Comparison of ENCODE assay signal across 25 cellular contexts in genomic region chrX:31934842-31935241, GRCh38.
"Had no signal": no experiment of that assay in that cellular context is flagged by ENCODE, and none has a peak within 500 bp of the region (broad histone marks: within the 10 kb centered on the region; RNA-seq: fewer than 3 reads in every experiment).

No MANE protein-coding gene starts in this region.

- FAIRE-seq: colon, frontal cortex, keratinocyte had no signal

- H3K9me3 ChIP-seq: left ventricle myocardium inferior, lower lobe of right lung, neutrophil, pancreas, right atrium auricular region, sigmoid colon, spleen, thyroid gland, vagina had no signal

- ATAC-seq: left cardiac atrium; lower lobe of right lung; natural killer cell treated with Interleukin-12 subunit alpha and Interleukin-12 subunit beta and Interleukin-15 and Interleukin-18, amount 100 ng/mL, for 72 hours; pancreas; stimulated activated naive CD8-positive, alpha-beta T cell treated with anti-CD3 and anti-CD28 coated beads, Interleukin-15, amount 100 ng/mL, for 72 hours had no signal

- H3K27ac ChIP-seq: dorsolateral prefrontal cortex, left ventricle myocardium inferior, lower lobe of right lung, neutrophil, pancreas, right atrium auricular region, sigmoid colon, skin epidermis, spleen, thyroid gland, vagina had no signal

- H3K27me3 ChIP-seq: neutrophil, right atrium auricular region, sigmoid colon, spleen, thyroid gland, vagina had no signal

- H3K4me1 ChIP-seq: left ventricle myocardium inferior, lower lobe of right lung, pancreas, right atrium auricular region, sigmoid colon, spleen, thyroid gland, vagina had no signal

- H3K36me3 ChIP-seq: left ventricle myocardium inferior, lower lobe of right lung, neutrophil, pancreas, right atrium auricular region, sigmoid colon, spleen, thyroid gland, vagina had no signal

- H3K4me3 ChIP-seq: dorsolateral prefrontal cortex, left ventricle myocardium inferior, lower lobe of right lung, pancreas, right atrium auricular region, sigmoid colon, skin epidermis, spleen, thyroid gland, vagina had no signal

- DNase-seq: dorsolateral prefrontal cortex; effector CD4-positive, alpha-beta T cell; hypothalamus; immature natural killer cell; left cardiac atrium; left ventricle myocardium inferior; lower lobe of right lung; naive B cell; pancreas; sigmoid colon; spleen; stimulated activated CD4-positive, alpha-beta T cell treated with anti-CD3 and anti-CD28 coated beads, Interleukin-4, amount 100 ng/mL, for 1 hour; stimulated activated CD8-positive, alpha-beta memory T cell treated with anti-CD3 and anti-CD28 coated beads, Interleukin-4, amount 100 ng/mL, for 48 hours; stimulated activated naive CD4-positive, alpha-beta T cell; stimulated activated naive CD8-positive, alpha-beta T cell treated with anti-CD3 and anti-CD28 coated beads, Interleukin-15, amount 100 ng/mL, for 72 hours; thyroid gland; trophoblast cell had no signal
